In the genomic region with DNA sequence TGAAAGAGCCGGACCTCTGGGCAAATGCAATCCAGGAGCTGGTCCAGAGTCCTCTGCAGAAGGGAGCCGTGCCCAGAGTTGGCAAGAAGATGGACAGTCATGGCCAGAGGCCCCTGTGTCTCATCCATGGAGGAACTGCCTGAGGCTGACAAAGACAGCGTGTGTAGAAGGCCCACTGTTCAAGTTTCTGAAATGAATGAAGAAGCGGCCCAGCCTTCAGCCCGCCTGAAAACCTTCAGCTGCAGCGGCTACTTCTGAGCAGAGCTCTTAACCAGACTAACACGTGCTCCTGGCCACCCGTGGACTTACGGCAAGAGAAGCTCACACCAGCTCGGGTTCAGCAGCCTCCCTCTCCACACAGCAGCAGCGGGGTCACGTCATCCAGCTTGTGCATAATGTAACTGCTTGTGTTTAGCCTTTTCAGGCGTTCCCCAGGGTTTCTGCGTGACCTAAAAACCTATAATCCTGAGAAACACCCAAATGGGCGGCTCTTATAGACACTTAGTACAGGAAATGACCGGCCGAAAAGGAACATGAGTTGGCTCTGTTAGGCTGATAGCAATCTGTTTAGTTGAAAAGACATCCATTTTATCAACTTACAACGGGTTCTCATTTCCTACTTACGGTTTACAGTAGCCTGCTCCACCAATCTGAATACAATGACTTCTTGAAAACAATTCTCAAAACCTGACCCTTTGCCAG, we compare ENCODE assay signal across 8 cellular contexts. TPM values are rescaled to one million over a fixed set of nuclear protein-coding genes. Genes with fewer than 3 reads are reported as not detected.
A peak's percentile ranks its signal among the peaks of the same experiment; 100 is the strongest.
DNase-seq lines count a peak whose midpoint lies in the region; ATAC-seq and TF ChIP-seq lines count a peak whose summit lies in the region.

A gene with protein sequence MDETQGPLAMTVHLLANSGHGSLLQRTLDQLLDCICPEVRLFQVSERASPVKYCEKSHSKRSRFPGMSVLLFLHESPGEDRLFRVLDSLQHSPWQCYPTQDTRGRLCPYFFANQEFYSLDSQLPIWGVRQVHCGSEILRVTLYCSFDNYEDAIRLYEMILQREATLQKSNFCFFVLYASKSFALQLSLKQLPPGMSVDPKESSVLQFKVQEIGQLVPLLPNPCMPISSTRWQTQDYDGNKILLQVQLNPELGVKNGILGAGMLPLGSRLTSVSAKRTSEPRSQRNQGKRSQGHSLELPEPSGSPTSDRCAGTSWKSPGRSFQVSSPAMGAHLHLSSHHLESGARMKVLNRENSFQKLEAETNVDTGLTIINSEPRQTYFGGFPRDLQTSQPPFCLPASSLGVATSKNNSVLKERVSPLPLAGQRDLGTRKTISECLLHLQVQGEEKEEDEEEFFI (minus strand): TSS at position 467 of the 702 bp plus-strand sequence. CDS start 339 bp downstream, at position 128.

- peak within 1 kb of the TSS; percentile 88 to 93 for H3K4me3 Mint-ChIP-seq in CD14-positive monocyte

- peaks cover 0 to 6% (median 5%) of the 10 kb centered on the region in 7 donors for H3K9me3 Mint-ChIP-seq in CD14-positive monocyte

- peak within 1 kb of the TSS; percentile 90 to 99 (median 97) for H3K27ac Mint-ChIP-seq in CD14-positive monocyte

- no peaks in the 10 kb centered on the region for H3K27me3 ChIP-seq in uterus

- no peaks in the 10 kb centered on the region for H3K27me3 Mint-ChIP-seq in CD14-positive monocyte (ENCODE audit: low read depth in 3 of 3)

- H3K36me3 ChIP-seq in uterus = no peaks in the 10 kb centered on the region

- H3K9me3 ChIP-seq in uterus = no peaks in the 10 kb centered on the region

- peak within 1 kb of the TSS; percentile 35 to 57 for H3K27ac ChIP-seq in uterus

- peaks cover 52% of the 10 kb centered on the region for H3K4me1 Mint-ChIP-seq in CD14-positive monocyte

- intact Hi-C loops in CD14-positive monocyte (cut with micrococcal nuclease) (no loop called here), uterus (cut with DNase I; ENCODE audit: low total_unique reads) (no loop called here)

- H3K4me3 ChIP-seq in fibroblast of pulmonary artery (replicated peaks; ENCODE audit: low read depth, low read length) (peak within 1 kb of the TSS; percentile 8), uterus (peak within 1 kb of the TSS in 1 of 2 donors; percentile 20)

- peak in 1 of 2 donors; percentile 17 for TF ChIP-seq POLR2A in uterus (IDR thresholded peaks at IDR 0.05)

- DNase-seq in CD14-positive monocyte (ENCODE audit: low spot score) (peak; percentile 82), fibroblast of pulmonary artery (ENCODE audit: low read depth) (peak; percentile 90), omental fat pad (ENCODE audit: low spot score) (peak; percentile 36), uterus (peak; percentile 25 to 49), NCI-H1105 (lab: John Stamatoyannopoulos, UW) (no peak), HuH-7.5 (ENCODE audit: low spot score) (no peak)
- DNase-seq in activated CD4-positive, alpha-beta T cell treated with anti-CD3 and anti-CD28 coated beads, Interleukin-2, amount 50 U/mL, for 48 hours = peak; percentile 24 to 39

- H3K36me3 Mint-ChIP-seq in CD14-positive monocyte = peaks cover 12 to 19% of the 10 kb centered on the region in 2 donors

- ATAC-seq in HG03108 (IDR thresholded peaks at IDR 0.05; ENCODE audit: unreplicated experiment) = peak; percentile 38
- peak; percentile 82 for ATAC-seq in omental fat pad (ENCODE audit: low FRiP score)

- H3K4me1 ChIP-seq in uterus = no peaks in the 10 kb centered on the region

- no peak for TF ChIP-seq CTCF in CD14-positive monocyte (IDR thresholded peaks at IDR 0.05)
- no peak for TF ChIP-seq CTCF in fibroblast of pulmonary artery (IDR thresholded peaks at IDR 0.05; ENCODE audit: low read length, missing control alignments)
- no peak for TF ChIP-seq CTCF in omental fat pad (IDR thresholded peaks at IDR 0.05)
- TF ChIP-seq CTCF in uterus (IDR thresholded peaks at IDR 0.05) = no peak

RNA-seq across cellular contexts. Expression of the gene that starts here (rescaled TPM):
- polyA plus RNA-seq in CD14-positive monocyte = 1 to 10 TPM; 2.0 to 2.1 TPM
- total RNA-seq in omental fat pad (10 to 100 TPM in 1 of 4 donors, 1 to 10 TPM in 3; 1.4 to 17.0 (median 3.5) TPM), uterus (1 to 10 TPM; 4.6 to 7.9 (median 6.5) TPM)

Comparison
In these comparisons a context has a peak if more than half of its experiments do, and no peak if none do; other contexts are left out.
1. DNase-seq: peak in CD14-positive monocyte (single experiment), activated CD4-positive, alpha-beta T cell treated with anti-CD3 and anti-CD28 coated beads, Interleukin-2, amount 50 U/mL, for 48 hours (2 of 2), fibroblast of pulmonary artery (single experiment), omental fat pad (single experiment) and uterus (2 of 2); none in NCI-H1105 (single experiment) and HuH-7.5 (single experiment).